15 cellular contexts compared by ENCODE assay signal in the genomic region with DNA sequence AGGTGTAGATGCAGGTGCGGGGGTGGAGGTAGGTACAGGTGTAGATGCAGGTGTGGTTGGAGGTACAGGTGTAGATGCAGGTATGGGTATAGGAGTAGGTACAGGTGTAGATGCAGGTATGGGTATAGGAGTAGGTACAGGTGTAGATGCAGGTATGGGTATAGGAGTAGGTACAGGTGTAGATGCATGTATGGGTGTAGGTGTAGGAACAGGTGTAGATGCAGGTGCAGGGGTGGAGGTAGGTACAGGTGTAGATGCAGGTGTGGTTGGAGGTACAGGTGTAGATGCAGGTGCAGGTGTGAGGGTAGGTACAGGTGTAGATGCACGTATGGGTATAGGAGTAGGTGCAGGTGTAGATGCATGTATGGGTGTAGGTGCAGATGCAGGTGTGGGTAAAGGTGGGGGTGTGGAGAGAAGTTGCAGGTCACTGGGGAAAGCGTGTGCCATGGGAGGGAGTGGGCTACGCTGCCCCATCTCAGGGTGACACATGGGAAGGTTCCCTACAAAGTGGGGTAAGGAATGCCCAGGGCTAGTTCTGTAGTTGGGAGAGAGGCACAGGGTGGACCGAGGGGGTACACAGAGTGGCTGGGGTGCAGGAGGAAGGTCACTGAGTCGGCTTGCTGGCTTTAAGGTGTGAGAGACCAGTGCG.
DNase-seq lines count a peak whose midpoint lies in the region; ATAC-seq lines count a peak whose summit lies in the region.
"Had no signal": no experiment of that assay in that cellular context is flagged by ENCODE, and none has a peak within 500 bp of the region (broad histone marks: within the 10 kb centered on the region; RNA-seq: fewer than 3 reads in every experiment).

No MANE protein-coding gene starts in this region.

- H3K4me3 Mint-ChIP-seq in activated CD4-positive, alpha-beta T cell treated with anti-CD3 and anti-CD28 coated beads for 36 hours, result no peak overlapping the region
- no peak overlapping the region for H3K4me3 Mint-ChIP-seq in activated T-helper 17 cell treated with anti-CD3 and anti-CD28 coated beads, Interleukin-2, amount 50 U/mL, for 72 hours
- H3K4me3 Mint-ChIP-seq: activated naive CD4-positive, alpha-beta T cell treated with anti-CD3 and anti-CD28 coated beads for 36 hours; stimulated activated memory B cell treated with anti-CD40 and anti-IgM and Interleukin-4, amounts not matched to agents 10 μg/mL and 1 μg/mL and 100 μg/mL, for 72 hours; T-cell had no signal

- ATAC-seq in activated CD4-positive, alpha-beta T cell treated with anti-CD3 and anti-CD28 coated beads for 36 hours, result no peak
- peak; percentile 15 for ATAC-seq in activated T-helper 17 cell treated with anti-CD3 and anti-CD28 coated beads, Interleukin-2, amount 50 U/mL, for 72 hours (replicated peaks)
- ATAC-seq in GM19324 (IDR thresholded peaks at IDR 0.05; ENCODE audit: low FRiP score, unreplicated experiment) (no peak), GM18870 (IDR thresholded peaks at IDR 0.05; ENCODE audit: unreplicated experiment) (no peak)
- ATAC-seq: gastroesophageal sphincter; stimulated activated memory B cell treated with anti-CD40 and anti-IgM and Interleukin-4, amounts not matched to agents 10 μg/mL and 1 μg/mL and 100 μg/mL, for 72 hours; T-cell had no signal

- H3K27ac Mint-ChIP-seq in activated CD4-positive, alpha-beta T cell treated with anti-CD3 and anti-CD28 coated beads for 36 hours, result no peak overlapping the region
- no peak overlapping the region for H3K27ac Mint-ChIP-seq in activated T-helper 17 cell treated with anti-CD3 and anti-CD28 coated beads, Interleukin-2, amount 50 U/mL, for 72 hours
- H3K27ac Mint-ChIP-seq: activated naive CD4-positive, alpha-beta T cell treated with anti-CD3 and anti-CD28 coated beads for 36 hours; stimulated activated memory B cell treated with anti-CD40 and anti-IgM and Interleukin-4, amounts not matched to agents 10 μg/mL and 1 μg/mL and 100 μg/mL, for 72 hours; T-cell had no signal

- DNase-seq in activated CD4-positive, alpha-beta T cell treated with anti-CD3 and anti-CD28 coated beads for 36 hours, result peak; percentile 2
- DNase-seq in activated CD4-positive, alpha-beta T cell treated with anti-CD3 and anti-CD28 coated beads, Interleukin-2, amount 50 U/mL, for 4 hours, result no peak
- DNase-seq in Daoy (ENCODE audit: low read depth), result peak; percentile 1
- peak; percentile 62 for DNase-seq in mesenteric fat pad (ENCODE audit: low spot score)
- DNase-seq in NCI-H526 treated with DMSO at 0.1 percent for 48 hours (lab: John Stamatoyannopoulos, UW), result no peak
- DNase-seq: activated naive CD4-positive, alpha-beta T cell treated with anti-CD3 and anti-CD28 coated beads for 36 hours; NCI-H1417 treated with DMSO at 0.1 percent for 48 hours; NCI-H2171 treated with DMSO at 0.1 percent for 48 hours; RPMI8226 had no signal

- no peaks in the 10 kb centered on the region for H3K9me3 Mint-ChIP-seq in activated CD4-positive, alpha-beta T cell treated with anti-CD3 and anti-CD28 coated beads for 36 hours (ENCODE audit: low read depth)
- no peaks in the 10 kb centered on the region for H3K9me3 Mint-ChIP-seq in activated T-helper 17 cell treated with anti-CD3 and anti-CD28 coated beads, Interleukin-2, amount 50 U/mL, for 72 hours
- H3K9me3 Mint-ChIP-seq: activated naive CD4-positive, alpha-beta T cell treated with anti-CD3 and anti-CD28 coated beads for 36 hours; T-cell had no signal

- CTCF ChIA-PET in activated CD4-positive, alpha-beta T cell treated with anti-CD3 and anti-CD28 coated beads for 36 hours (lab: Charles Lee), result no interaction called here

- POLR2A ChIA-PET in activated CD4-positive, alpha-beta T cell treated with anti-CD3 and anti-CD28 coated beads for 36 hours (lab: Charles Lee), result no interaction called here

- no peaks in the 10 kb centered on the region for H3K4me1 Mint-ChIP-seq in activated CD4-positive, alpha-beta T cell treated with anti-CD3 and anti-CD28 coated beads for 36 hours
- H3K4me1 Mint-ChIP-seq in activated T-helper 17 cell treated with anti-CD3 and anti-CD28 coated beads, Interleukin-2, amount 50 U/mL, for 72 hours, result peaks cover 5% of the 10 kb centered on the region
- H3K4me1 Mint-ChIP-seq: stimulated activated memory B cell treated with anti-CD40 and anti-IgM and Interleukin-4, amounts not matched to agents 10 μg/mL and 1 μg/mL and 100 μg/mL, for 72 hours; T-cell had no signal

- peaks cover 20% of the 10 kb centered on the region for H3K36me3 Mint-ChIP-seq in activated CD4-positive, alpha-beta T cell treated with anti-CD3 and anti-CD28 coated beads for 36 hours (ENCODE audit: low read depth)
- H3K36me3 Mint-ChIP-seq in activated T-helper 17 cell treated with anti-CD3 and anti-CD28 coated beads, Interleukin-2, amount 50 U/mL, for 72 hours (ENCODE audit: low read depth), result peaks cover 6% of the 10 kb centered on the region

- no peaks in the 10 kb centered on the region for H3K27me3 Mint-ChIP-seq in activated CD4-positive, alpha-beta T cell treated with anti-CD3 and anti-CD28 coated beads for 36 hours
- no peaks in the 10 kb centered on the region for H3K27me3 Mint-ChIP-seq in activated T-helper 17 cell treated with anti-CD3 and anti-CD28 coated beads, Interleukin-2, amount 50 U/mL, for 72 hours
- H3K27me3 Mint-ChIP-seq: stimulated activated memory B cell treated with anti-CD40 and anti-IgM and Interleukin-4, amounts not matched to agents 10 μg/mL and 1 μg/mL and 100 μg/mL, for 72 hours; T-cell had no signal

- intact Hi-C loops in activated CD4-positive, alpha-beta T cell treated with anti-CD3 and anti-CD28 coated beads for 36 hours (cut with DNase I, micrococcal nuclease), result no loop called here

Comparison
In these comparisons a context has a peak if more than half of its experiments do, and no peak if none do; other contexts are left out.
1. DNase-seq: peak in activated CD4-positive, alpha-beta T cell treated with anti-CD3 and anti-CD28 coated beads for 36 hours (single experiment), Daoy (single experiment) and mesenteric fat pad (single experiment); none in activated CD4-positive, alpha-beta T cell treated with anti-CD3 and anti-CD28 coated beads, Interleukin-2, amount 50 U/mL, for 4 hours (0 of 2) and NCI-H526 treated with DMSO at 0.1 percent for 48 hours (single experiment).